In genomic region chr1:214423045-214423444, GRCh38 we compare ENCODE assay signal across 22 cellular contexts.
DNase-seq lines count a peak whose midpoint lies in the region; ATAC-seq and TF ChIP-seq lines count a peak whose summit lies in the region.
"Had no signal": no experiment of that assay in that cellular context is flagged by ENCODE, and none has a peak within 500 bp of the region (broad histone marks: within the 10 kb centered on the region; RNA-seq: fewer than 3 reads in every experiment).

No MANE protein-coding gene starts in this region.

- H3K27me3 Mint-ChIP-seq in endodermal cell (ENCODE audit: insufficient read depth): no peaks in the 10 kb centered on the region
- H3K27me3 Mint-ChIP-seq: activated CD4-positive, alpha-beta T cell treated with anti-CD3 and anti-CD28 coated beads, Interleukin-2, amount 10 ng/mL, durations not matched to agents 7 days and 5 days; effector memory CD8-positive, alpha-beta T cell had no signal

- H3K27ac Mint-ChIP-seq in endodermal cell: no peak overlapping the region
- H3K27ac Mint-ChIP-seq: activated CD4-positive, alpha-beta T cell treated with anti-CD3 and anti-CD28 coated beads, Interleukin-2, amount 10 ng/mL, durations not matched to agents 7 days and 5 days; activated naive CD4-positive, alpha-beta T cell treated with anti-CD3 and anti-CD28 coated beads, Interleukin-2, amount 50 U/mL, for 72 hours; CD4-positive, alpha-beta memory T cell; effector memory CD8-positive, alpha-beta T cell; IgD-negative memory B cell; naive B cell; stimulated activated memory B cell treated with anti-CD40 and anti-IgM and Interleukin-4, amounts not matched to agents 10 μg/mL and 1 μg/mL and 100 μg/mL, for 72 hours had no signal

- DNase-seq in GM23248 (no peak), PC-3 (no peak), fibroblast of lung (ENCODE audit: low read depth in 2 of 2) (peak in 1 of 2 donors; percentile 76), psoas muscle (no peak), endodermal cell (no peak), caudate nucleus (lab: John Stamatoyannopoulos, UW) (no peak)
- DNase-seq in stimulated activated CD4-positive, alpha-beta T cell treated with anti-CD3 and anti-CD28 coated beads, Interleukin-15, amount 100 ng/mL, for 24 hours: no peak
- DNase-seq: activated CD4-positive, alpha-beta T cell treated with anti-CD3 and anti-CD28 coated beads, Interleukin-2, amount 10 ng/mL, durations not matched to agents 7 days and 5 days; CD4-positive, alpha-beta memory T cell; DMS153; effector memory CD8-positive, alpha-beta T cell; MM.1S; naive B cell; NCI-H146; NCI-H510A treated with DMSO at 0.1 percent for 48 hours; sigmoid colon; stimulated activated CD4-positive, alpha-beta T cell treated with anti-CD3 and anti-CD28 coated beads, Interleukin-2, amount 100 ng/mL, for 24 hours had no signal

- H3K36me3 ChIP-seq in GM23248 (ENCODE audit: low read depth): no peaks in the 10 kb centered on the region
- H3K36me3 ChIP-seq in PC-3 (ENCODE audit: low read depth, low read length): no peaks in the 10 kb centered on the region
- H3K36me3 ChIP-seq in fibroblast of lung (ENCODE audit: control insufficient read depth, insufficient read depth, low read length): no peaks in the 10 kb centered on the region
- no peaks in the 10 kb centered on the region for H3K36me3 ChIP-seq in psoas muscle (ENCODE audit: insufficient read depth in 1 of 2, low read depth in 1 of 2)
- no peaks in the 10 kb centered on the region for H3K36me3 ChIP-seq in endodermal cell (ENCODE audit: control insufficient read depth, insufficient read depth, low read length)
- H3K36me3 ChIP-seq: HAP-1, sigmoid colon, vagina had no signal

- no peaks in the 10 kb centered on the region for H3K9me3 Mint-ChIP-seq in endodermal cell
- H3K9me3 Mint-ChIP-seq: effector memory CD8-positive, alpha-beta T cell had no signal

- peaks cover 93% of the 10 kb centered on the region for H3K79me2 ChIP-seq in GM23248 (ENCODE audit: insufficient read depth)
- H3K79me2 ChIP-seq in PC-3 (ENCODE audit: low read length): peaks cover 48% of the 10 kb centered on the region
- H3K79me2 ChIP-seq in fibroblast of lung (ENCODE audit: control insufficient read depth, insufficient read depth, low read length): peaks cover 49% of the 10 kb centered on the region

- TF ChIP-seq CTCF in PC-3 (conservative IDR thresholded peaks at IDR 0.05; ENCODE audit: low read depth, low read length): no peak
- TF ChIP-seq CTCF in fibroblast of lung (conservative IDR thresholded peaks at IDR 0.05 in 1 of 2, IDR thresholded peaks at IDR 0.05 in 1 of 2; ENCODE audit: low read depth in 1 of 2, low read length in 2 of 2): no peak
- TF ChIP-seq CTCF in psoas muscle (IDR thresholded peaks at IDR 0.05): no peak
- TF ChIP-seq CTCF in endodermal cell (conservative IDR thresholded peaks at IDR 0.05): no peak

- intact Hi-C loops in PC-3 (cut with micrococcal nuclease) (no loop called here), psoas muscle (cut with DNase I) (no loop called here)

- peaks cover 42% of the 10 kb centered on the region for H3K4me1 Mint-ChIP-seq in endodermal cell

- H3K4me3 ChIP-seq in GM23248: no peak overlapping the region
- peak overlapping the region; percentile 12; the same call in 1 of the 2 replicates for H3K4me3 ChIP-seq in PC-3 (ENCODE audit: low read length)
- H3K4me3 ChIP-seq in fibroblast of lung (replicated peaks in 1 of 4; ENCODE audit: control extremely low read depth in 1 of 4, insufficient read depth in 1 of 4, low read depth in 3 of 4, low read length in 4 of 4): no peak overlapping the region
- peak overlapping the region; percentile 45 for H3K4me3 ChIP-seq in psoas muscle
- no peak overlapping the region for H3K4me3 ChIP-seq in endodermal cell (ENCODE audit: low read length)
- H3K4me3 ChIP-seq: HAP-1, sigmoid colon, vagina had no signal

- H3K36me3 Mint-ChIP-seq in endodermal cell (ENCODE audit: low read depth): peaks cover 11% of the 10 kb centered on the region
- H3K36me3 Mint-ChIP-seq: CD4-positive, alpha-beta memory T cell; IgD-negative memory B cell; naive B cell; stimulated activated memory B cell treated with anti-CD40 and anti-IgM and Interleukin-4, amounts not matched to agents 10 μg/mL and 1 μg/mL and 100 μg/mL, for 72 hours had no signal

- H3K27me3 ChIP-seq in GM23248 (replicated peaks; ENCODE audit: insufficient read depth): no peaks in the 10 kb centered on the region
- no peaks in the 10 kb centered on the region for H3K27me3 ChIP-seq in PC-3 (ENCODE audit: low read length)
- no peaks in the 10 kb centered on the region for H3K27me3 ChIP-seq in fibroblast of lung (ENCODE audit: control insufficient read depth, insufficient read depth, low read length)
- H3K27me3 ChIP-seq in psoas muscle (ENCODE audit: insufficient read depth in 3 of 3, low read length in 2 of 3): no peaks in the 10 kb centered on the region
- H3K27me3 ChIP-seq in endodermal cell (ENCODE audit: control insufficient read depth, insufficient read depth, low read length, poor library complexity, severe bottlenecking): no peaks in the 10 kb centered on the region
- H3K27me3 ChIP-seq: sigmoid colon, vagina had no signal

- CTCF ChIA-PET in PC-3 (lab: Charles Lee): no interaction called here

- in situ Hi-C loops in GM23248 (cut with MboI): no loop called here

- H3K9me2 ChIP-seq in GM23248 (ENCODE audit: insufficient read depth) (no peaks in the 10 kb centered on the region), PC-3 (replicated peaks; ENCODE audit: low read length) (no peaks in the 10 kb centered on the region)

- H3K4me3 Mint-ChIP-seq in endodermal cell: no peak overlapping the region
- H3K4me3 Mint-ChIP-seq: activated CD4-positive, alpha-beta T cell treated with anti-CD3 and anti-CD28 coated beads, Interleukin-2, amount 10 ng/mL, durations not matched to agents 7 days and 5 days; CD4-positive, alpha-beta memory T cell; effector memory CD8-positive, alpha-beta T cell; IgD-negative memory B cell; naive B cell; stimulated activated memory B cell treated with anti-CD40 and anti-IgM and Interleukin-4, amounts not matched to agents 10 μg/mL and 1 μg/mL and 100 μg/mL, for 72 hours had no signal

- H3F3A ChIP-seq in GM23248 (ENCODE audit: insufficient read depth) (peaks cover 95% of the 10 kb centered on the region), PC-3 (ENCODE audit: low read length, unreplicated experiment) (peaks cover 9% of the 10 kb centered on the region)

- H3K27ac ChIP-seq in GM23248 (peak overlapping the region; percentile 76; the same call in 1 of the 2 replicates), PC-3 (ENCODE audit: low read length) (peak overlapping the region; percentile 60), fibroblast of lung (ENCODE audit: insufficient read depth, low read length) (peak overlapping the region; percentile 48), psoas muscle (peak overlapping the region; percentile 89), endodermal cell (ENCODE audit: low read depth, low read length) (no peak overlapping the region), caudate nucleus (ENCODE audit: low read depth, low read length) (no peak overlapping the region)
- H3K27ac ChIP-seq: sigmoid colon, vagina had no signal

- BruUV-seq in PC-3 (replicated peaks; lab: Mats Ljungman, UMichigan): no TSS peak

- H4K20me1 ChIP-seq in GM23248 (ENCODE audit: insufficient read depth) (no peaks in the 10 kb centered on the region), PC-3 (ENCODE audit: low read length) (no peaks in the 10 kb centered on the region), fibroblast of lung (ENCODE audit: control insufficient read depth, extremely low read depth, insufficient read depth, low read length) (no peaks in the 10 kb centered on the region)

- H3K9ac ChIP-seq in GM23248: no peak overlapping the region
- H3K9ac ChIP-seq in PC-3 (ENCODE audit: low read length): no peak overlapping the region; the same call in 1 of the 2 replicates
- no peak overlapping the region for H3K9ac ChIP-seq in fibroblast of lung (ENCODE audit: insufficient read depth, low read length)
- H3K9ac ChIP-seq in endodermal cell (ENCODE audit: extremely low read depth, low read length, poor library complexity, severe bottlenecking): no peak overlapping the region

- H2AFZ ChIP-seq in GM23248 (no peak overlapping the region), PC-3 (ENCODE audit: low read length) (no peak overlapping the region), fibroblast of lung (ENCODE audit: low read length) (no peak overlapping the region)

- WGBS in GM23248 (ENCODE audit: low coverage in 1 of 2, low lambda C conversion rate in 2 of 2, missing lambda C conversion rate in 2 of 2), 2 experiments: 97 to 100% methylated on average over 5 of the region's 5 CpGs
- 74 to 77% (median 76%) methylated on average over 5 of the region's 5 CpGs for WGBS in psoas muscle, 3 donors
- 69 to 79% methylated on average over 2 to 5 of the region's 5 CpGs for WGBS in endodermal cell (ENCODE audit: insufficient coverage in 1 of 2, insufficient read length in 1 of 2), 2 experiments

- H3K4me2 ChIP-seq in GM23248 (ENCODE audit: unreplicated experiment): no peak overlapping the region
- peak overlapping the region; percentile 43 for H3K4me2 ChIP-seq in PC-3 (ENCODE audit: low read length)
- H3K4me2 ChIP-seq in fibroblast of lung (ENCODE audit: extremely low read depth, insufficient read depth, low read length): no peak overlapping the region

- POLR2A ChIA-PET in PC-3 (lab: Charles Lee; ENCODE audit: unreplicated experiment): no interaction called here

- no peak for ATAC-seq in PC-3
- ATAC-seq in psoas muscle: peak in 1 of 4 donors; percentile 8
- ATAC-seq: activated naive CD4-positive, alpha-beta T cell treated with anti-CD3 and anti-CD28 coated beads, Interleukin-2, amount 50 U/mL, for 72 hours; effector memory CD8-positive, alpha-beta T cell; stimulated activated memory B cell treated with anti-CD40 and anti-IgM and Interleukin-4, amounts not matched to agents 10 μg/mL and 1 μg/mL and 100 μg/mL, for 72 hours had no signal

- peaks cover 84% of the 10 kb centered on the region for H3K4me1 ChIP-seq in GM23248 (ENCODE audit: insufficient read depth)
- peaks cover 34% of the 10 kb centered on the region for H3K4me1 ChIP-seq in PC-3 (ENCODE audit: insufficient read depth, low read length)
- peaks cover 25% of the 10 kb centered on the region for H3K4me1 ChIP-seq in fibroblast of lung (ENCODE audit: control insufficient read depth, extremely low read depth, insufficient read depth, low read length)
- peaks cover 78% of the 10 kb centered on the region for H3K4me1 ChIP-seq in psoas muscle
- H3K4me1 ChIP-seq in endodermal cell (ENCODE audit: control insufficient read depth, insufficient read depth, low read length): peaks cover 22% of the 10 kb centered on the region
- H3K4me1 ChIP-seq: HAP-1 had no signal

- H3K9me3 ChIP-seq in GM23248 (ENCODE audit: low read depth) (no peaks in the 10 kb centered on the region), PC-3 (ENCODE audit: low read length) (no peaks in the 10 kb centered on the region), fibroblast of lung (ENCODE audit: control insufficient read depth, insufficient read depth, low read depth, low read length) (no peaks in the 10 kb centered on the region), psoas muscle (no peaks in the 10 kb centered on the region), endodermal cell (ENCODE audit: control insufficient read depth, low read length) (no peaks in the 10 kb centered on the region)
- H3K9me3 ChIP-seq: HAP-1, sigmoid colon, vagina had no signal

Comparison
In these comparisons a context has a peak if more than half of its experiments do, and no peak if none do; other contexts are left out.
1. H3K27ac ChIP-seq: peak in GM23248 (single experiment), PC-3 (single experiment), fibroblast of lung (single experiment) and psoas muscle (single experiment); none in endodermal cell (single experiment) and caudate nucleus (single experiment).
2. H3K4me3 ChIP-seq: peak in PC-3 (single experiment) and psoas muscle (single experiment); none in GM23248 (single experiment), fibroblast of lung (0 of 4) and endodermal cell (single experiment).